33 cellular contexts compared by ENCODE assay signal in genomic region chr10:34555653-34556052, GRCh38.
A peak's percentile ranks its signal among the peaks of the same experiment; 100 is the strongest.
DNase-seq lines count a peak whose midpoint lies in the region; ATAC-seq, FAIRE-seq and TF ChIP-seq lines count a peak whose summit lies in the region.
"Had no signal": no experiment of that assay in that cellular context is flagged by ENCODE, and none has a peak within 500 bp of the region (broad histone marks: within the 10 kb centered on the region; RNA-seq: fewer than 3 reads in every experiment).

No MANE protein-coding gene starts in this region.

- no peaks in the 10 kb centered on the region for H3K27me3 Mint-ChIP-seq in activated naive CD4-positive, alpha-beta T cell treated with anti-CD3 and anti-CD28 coated beads for 36 hours (ENCODE audit: low read depth)
- H3K27me3 Mint-ChIP-seq: activated B cell treated with CpG ODN at 0.5 μM for 24 hours; effector memory CD8-positive, alpha-beta T cell; naive B cell had no signal

- H3K27me3 ChIP-seq in bronchial epithelial cell (ENCODE audit: control insufficient read depth, insufficient read depth, low read length) (no peaks in the 10 kb centered on the region), lower lobe of right lung (ENCODE audit: low read depth) (no peaks in the 10 kb centered on the region)
- H3K27me3 ChIP-seq: esophagus squamous epithelium, heart left ventricle, suprapubic skin, upper lobe of left lung had no signal

- H3K4me3 ChIP-seq in bronchial epithelial cell (ENCODE audit: low read depth, low read length) (no peak overlapping the region), lower lobe of right lung (no peak overlapping the region)
- H3K4me3 ChIP-seq: esophagus squamous epithelium, heart left ventricle, smooth muscle cell, suprapubic skin, upper lobe of left lung had no signal

- no peak for TF ChIP-seq CTCF in bronchial epithelial cell (IDR thresholded peaks at IDR 0.05; ENCODE audit: insufficient read depth, low read length, severe bottlenecking)
- no peak for TF ChIP-seq CTCF in lower lobe of right lung (IDR thresholded peaks at IDR 0.05)

- ATAC-seq in lower lobe of right lung (no peak), HG02798 (IDR thresholded peaks at IDR 0.05; ENCODE audit: poor library complexity, unreplicated experiment) (no peak)
- ATAC-seq: activated T-cell treated with anti-CD3 and anti-CD28 coated beads, Interleukin-2, amount 50 U/mL, for 72 hours; effector memory CD8-positive, alpha-beta T cell; heart left ventricle; right cardiac atrium had no signal

- H3K4me1 Mint-ChIP-seq in activated naive CD4-positive, alpha-beta T cell treated with anti-CD3 and anti-CD28 coated beads for 36 hours (ENCODE audit: low read depth) = no peaks in the 10 kb centered on the region
- H3K4me1 Mint-ChIP-seq: activated B cell treated with CpG ODN at 0.5 μM for 24 hours, naive B cell had no signal

- no peaks in the 10 kb centered on the region for H3K4me1 ChIP-seq in lower lobe of right lung
- H3K4me1 ChIP-seq: esophagus squamous epithelium, heart left ventricle, suprapubic skin, upper lobe of left lung had no signal

- CTCF ChIA-PET in activated naive CD4-positive, alpha-beta T cell treated with anti-CD3 and anti-CD28 coated beads for 36 hours (lab: Charles Lee) = no interaction called here

- FAIRE-seq in bronchial epithelial cell (lab: Jason Lieb, UNC) (peak; percentile 32), urothelium cell line (lab: Jason Lieb, UNC) (peak; percentile 13)
- FAIRE-seq: GM18507, kidney had no signal

- H3K36me3 ChIP-seq in bronchial epithelial cell (ENCODE audit: control insufficient read depth, insufficient read depth, low read length) (no peaks in the 10 kb centered on the region), lower lobe of right lung (no peaks in the 10 kb centered on the region)
- H3K36me3 ChIP-seq: esophagus squamous epithelium, heart left ventricle, suprapubic skin, upper lobe of left lung had no signal

- no peaks in the 10 kb centered on the region for H3K9me3 ChIP-seq in lower lobe of right lung
- H3K9me3 ChIP-seq: esophagus squamous epithelium, heart left ventricle, SK-N-SH, suprapubic skin, upper lobe of left lung had no signal

- peak; percentile 5 for DNase-seq in activated naive CD4-positive, alpha-beta T cell treated with anti-CD3 and anti-CD28 coated beads for 36 hours
- no peak for DNase-seq in activated naive CD4-positive, alpha-beta T cell (lab: John Stamatoyannopoulos, UW)
- DNase-seq in M059J (ENCODE audit: low read depth) = peak; percentile 9
- no peak for DNase-seq in bronchial epithelial cell (ENCODE audit: low read depth)
- DNase-seq in urothelium cell line (ENCODE audit: low spot score) = peak; percentile 67
- no peak for DNase-seq in lower lobe of right lung
- DNase-seq in caudate nucleus (lab: John Stamatoyannopoulos, UW) = no peak
- DNase-seq: activated B cell treated with CpG ODN at 0.5 μM for 24 hours; activated CD4-positive, alpha-beta T cell treated with anti-CD3 and anti-CD28 coated beads, Interleukin-2, amount 50 U/mL, for 1 hour; activated naive CD4-positive, alpha-beta T cell treated with Interleukin-2 at 50 U/mL for 16 hours; activated T-cell treated with anti-CD3 and anti-CD28 coated beads, Interleukin-2, amount 50 U/mL, for 72 hours; amygdala; effector memory CD8-positive, alpha-beta T cell; esophagus squamous epithelium; foreskin melanocyte; H9; heart left ventricle; KG1; kidney; midbrain; naive B cell; NCI-H2029 treated with DMSO at 0.1 percent for 48 hours; NCI-H526; posterior cingulate gyrus; right cardiac atrium; SK-N-SH; stimulated activated naive CD4-positive, alpha-beta T cell; upper lobe of left lung had no signal

- H3K27ac Mint-ChIP-seq in activated naive CD4-positive, alpha-beta T cell treated with anti-CD3 and anti-CD28 coated beads for 36 hours = no peak overlapping the region
- H3K27ac Mint-ChIP-seq: activated B cell treated with CpG ODN at 0.5 μM for 24 hours; activated T-cell treated with anti-CD3 and anti-CD28 coated beads, Interleukin-2, amount 50 U/mL, for 72 hours; effector memory CD8-positive, alpha-beta T cell; H9; T-helper 1 cell treated with Interleukin-12 subunit alpha and Interleukin-12 subunit beta and Interleukin-4 antibody, amounts not matched to agents 30 μg/mL and 1 μg/mL, for 36 hours had no signal

- no peaks in the 10 kb centered on the region for H3K9me3 Mint-ChIP-seq in activated naive CD4-positive, alpha-beta T cell treated with anti-CD3 and anti-CD28 coated beads for 36 hours
- H3K9me3 Mint-ChIP-seq: activated B cell treated with CpG ODN at 0.5 μM for 24 hours; activated T-cell treated with anti-CD3 and anti-CD28 coated beads, Interleukin-2, amount 50 U/mL, for 72 hours; H9; T-helper 1 cell treated with Interleukin-12 subunit alpha and Interleukin-12 subunit beta and Interleukin-4 antibody, amounts not matched to agents 30 μg/mL and 1 μg/mL, for 36 hours had no signal

- no peak overlapping the region for H3K27ac ChIP-seq in lower lobe of right lung
- no peak overlapping the region for H3K27ac ChIP-seq in caudate nucleus (ENCODE audit: low read depth, low read length)
- H3K27ac ChIP-seq: esophagus squamous epithelium, heart left ventricle, suprapubic skin, upper lobe of left lung had no signal

- no peak overlapping the region for H3K4me3 Mint-ChIP-seq in activated naive CD4-positive, alpha-beta T cell treated with anti-CD3 and anti-CD28 coated beads for 36 hours
- H3K4me3 Mint-ChIP-seq: activated B cell treated with CpG ODN at 0.5 μM for 24 hours; activated T-cell treated with anti-CD3 and anti-CD28 coated beads, Interleukin-2, amount 50 U/mL, for 72 hours; effector memory CD8-positive, alpha-beta T cell; H9; naive B cell; T-helper 1 cell treated with Interleukin-12 subunit alpha and Interleukin-12 subunit beta and Interleukin-4 antibody, amounts not matched to agents 30 μg/mL and 1 μg/mL, for 36 hours had no signal

- intact Hi-C loops in activated naive CD4-positive, alpha-beta T cell treated with anti-CD3 and anti-CD28 coated beads for 36 hours (cut with micrococcal nuclease) = no loop called here
- intact Hi-C loops in lower lobe of right lung (cut with DNase I) = no loop called here

- H3K36me3 Mint-ChIP-seq in activated naive CD4-positive, alpha-beta T cell treated with anti-CD3 and anti-CD28 coated beads for 36 hours (ENCODE audit: low read depth) = no peaks in the 10 kb centered on the region
- H3K36me3 Mint-ChIP-seq: naive B cell had no signal

Comparison
In these comparisons a context has a peak if more than half of its experiments do, and no peak if none do; other contexts are left out.
1. DNase-seq: peak in activated naive CD4-positive, alpha-beta T cell treated with anti-CD3 and anti-CD28 coated beads for 36 hours (single experiment), M059J (single experiment) and urothelium cell line (single experiment); none in activated naive CD4-positive, alpha-beta T cell (0 of 4), bronchial epithelial cell (single experiment), lower lobe of right lung (single experiment) and caudate nucleus (0 of 61).